28 cellular contexts compared by ENCODE assay signal in genomic region chr18:35991696-35992095, GRCh38.
"Had no signal": no experiment of that assay in that cellular context is flagged by ENCODE, and none has a peak within 500 bp of the region (broad histone marks: within the 10 kb centered on the region; RNA-seq: fewer than 3 reads in every experiment).

No MANE protein-coding gene starts in this region.

- DNase-seq: activated B cell treated with CpG ODN at 0.5 μM for 24 hours; activated CD4-positive, alpha-beta T cell treated with anti-CD3 and anti-CD28 coated beads for 48 hours; activated CD4-positive, alpha-beta T cell treated with anti-CD3 and anti-CD28 coated beads, Interleukin-2, amount 50 U/mL, for 1 hour; activated CD4-positive, alpha-beta T cell treated with anti-CD3 and anti-CD28 coated beads, Interleukin-2, amount 50 U/mL, for 48 hours; activated CD8-positive, alpha-beta memory T cell treated with anti-CD3 and anti-CD28 coated beads for 24 hours; activated CD8-positive, alpha-beta T cell treated with anti-CD3 and anti-CD28 coated beads for 36 hours; activated effector memory CD4-positive, alpha-beta T cell treated with Interleukin-2 at 50 U/mL for 16 hours; activated gamma-delta T cell treated with Interleukin-2 at 50 U/mL for 16 hours; activated naive CD4-positive, alpha-beta T cell treated with anti-CD3 and anti-CD28 coated beads, Interleukin-2, amount 50 U/mL, for 16 hours; activated naive CD4-positive, alpha-beta T cell treated with Interleukin-2 at 50 U/mL for 16 hours; activated T-cell treated with anti-CD3 and anti-CD28 coated beads, Interleukin-2, amount 50 U/mL, for 4 hours; amniotic stem cell; anterior cingulate cortex; brain microvascular endothelial cell; dorsolateral prefrontal cortex; effector memory CD4-positive, alpha-beta T cell; endodermal cell; erythroblast; foreskin keratinocyte; heart right ventricle; T1000; WERI-Rb-1 had no signal

- FAIRE-seq: astrocyte, bronchial epithelial cell had no signal

- H3K4me1 ChIP-seq: esophagus muscularis mucosa, foreskin keratinocyte, gastroesophageal sphincter, heart right ventricle had no signal

- H3K9me3 ChIP-seq: esophagus muscularis mucosa, gastroesophageal sphincter, heart right ventricle had no signal

- H3K4me3 ChIP-seq: coronary artery, dorsolateral prefrontal cortex, esophagus muscularis mucosa, gastroesophageal sphincter, heart right ventricle, hepatocyte had no signal

- H3K27me3 ChIP-seq: brain microvascular endothelial cell, dorsolateral prefrontal cortex, esophagus muscularis mucosa, foreskin keratinocyte, gastroesophageal sphincter, heart right ventricle, hepatocyte had no signal
